ENCODE assay signal across 8 cellular contexts in the genomic region with DNA sequence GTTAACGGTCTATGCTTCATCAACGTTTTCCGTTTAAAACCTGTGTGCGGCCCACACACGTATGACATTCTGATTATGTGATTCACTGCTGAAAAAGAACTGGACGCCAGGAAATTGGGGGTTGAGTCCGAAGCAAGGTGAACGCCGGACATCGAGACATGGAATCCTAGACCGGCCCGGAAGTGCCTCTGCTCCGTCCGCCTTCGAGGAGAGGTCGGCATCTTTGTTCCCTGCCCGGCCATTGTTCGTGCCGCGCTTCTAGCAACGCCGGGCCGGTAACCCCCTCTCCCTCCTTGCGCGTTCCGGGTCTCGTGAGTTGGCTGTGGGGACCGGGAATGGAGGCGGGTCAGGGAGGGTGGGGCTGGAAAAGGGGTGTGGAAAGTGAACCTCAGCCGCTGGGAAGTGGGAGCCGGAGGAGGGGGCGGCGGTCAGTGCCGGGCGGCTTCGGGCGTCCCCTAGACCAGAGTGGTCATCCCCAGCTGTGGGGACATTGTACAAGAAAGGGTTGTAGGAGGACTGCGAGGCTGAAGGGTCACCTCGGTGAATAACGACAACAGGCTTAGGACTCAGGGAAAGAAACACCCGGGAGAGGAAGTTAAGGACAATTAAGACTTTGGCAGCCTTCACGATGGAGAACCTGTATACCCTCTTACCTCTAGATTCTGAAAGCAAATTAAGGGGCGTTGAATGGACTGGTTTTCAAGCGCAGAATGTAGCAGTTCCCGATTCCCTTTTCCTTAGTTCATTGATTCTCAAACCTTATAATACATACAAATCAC. TPM values are rescaled to one million over a fixed set of nuclear protein-coding genes. Genes with fewer than 3 reads are reported as not detected.
DNase-seq lines count a peak whose midpoint lies in the region; ATAC-seq and TF ChIP-seq lines count a peak whose summit lies in the region.

ZSCAN9 (plus strand) TSS at position 220 of the 779 bp plus-strand sequence. CDS start 1,810 bp downstream, outside the sequence.

- peak within 1 kb of the TSS; percentile 80 for H3K4me3 Mint-ChIP-seq in activated CD4-positive, alpha-beta memory T cell treated with anti-CD3 and anti-CD28 coated beads for 36 hours

- no peaks in the 10 kb centered on the region for H3K9me3 Mint-ChIP-seq in activated CD4-positive, alpha-beta memory T cell treated with anti-CD3 and anti-CD28 coated beads for 36 hours

- DNase-seq in NCI-H2227 treated with DMSO at 0.1 percent for 48 hours (lab: John Stamatoyannopoulos, UW) (peak; percentile 95), epithelial cell of esophagus (ENCODE audit: low read depth) (peak; percentile 77), mesenteric fat pad (ENCODE audit: low spot score) (peak; percentile 94)
- peak; percentile 65 for DNase-seq in activated CD4-positive, alpha-beta memory T cell treated with anti-CD3 and anti-CD28 coated beads for 36 hours
- peak; percentile 22 for DNase-seq in stimulated activated naive CD4-positive, alpha-beta T cell treated with Interleukin-2 at 50 U/mL for 16 hours (lab: John Stamatoyannopoulos, UW)

- peak within 1 kb of the TSS; percentile 62 for H3K27ac ChIP-seq in C4-2B

- H3K27ac Mint-ChIP-seq in activated CD4-positive, alpha-beta memory T cell treated with anti-CD3 and anti-CD28 coated beads for 36 hours, result no peak within 1 kb of the TSS

- ATAC-seq in GM19025 (IDR thresholded peaks at IDR 0.05; ENCODE audit: low read depth, unreplicated experiment) (peak; percentile 91), HG03159 (IDR thresholded peaks at IDR 0.05; ENCODE audit: unreplicated experiment) (peak; percentile 88)

- H3K27me3 Mint-ChIP-seq in activated CD4-positive, alpha-beta memory T cell treated with anti-CD3 and anti-CD28 coated beads for 36 hours, result peaks cover 35% of the 10 kb centered on the region

- TF ChIP-seq CTCF in C4-2B (conservative IDR thresholded peaks at IDR 0.05), result no peak
- TF ChIP-seq CTCF in epithelial cell of esophagus (IDR thresholded peaks at IDR 0.05; ENCODE audit: insufficient read depth, low read depth, low read length, missing control alignments), result no peak

- peaks cover 6% of the 10 kb centered on the region for H3K4me1 Mint-ChIP-seq in activated CD4-positive, alpha-beta memory T cell treated with anti-CD3 and anti-CD28 coated beads for 36 hours (ENCODE audit: low read depth)

- H3K36me3 Mint-ChIP-seq in activated CD4-positive, alpha-beta memory T cell treated with anti-CD3 and anti-CD28 coated beads for 36 hours, result no peaks in the 10 kb centered on the region

- POLR2A ChIA-PET in activated CD4-positive, alpha-beta memory T cell treated with anti-CD3 and anti-CD28 coated beads for 36 hours (lab: Charles Lee), result no interaction called here

- CTCF ChIA-PET in activated CD4-positive, alpha-beta memory T cell treated with anti-CD3 and anti-CD28 coated beads for 36 hours (lab: Charles Lee), result no interaction called here

- peak within 1 kb of the TSS; percentile 83 for H3K4me3 ChIP-seq in epithelial cell of esophagus (ENCODE audit: low read length)

- intact Hi-C loops in activated CD4-positive, alpha-beta memory T cell treated with anti-CD3 and anti-CD28 coated beads for 36 hours (cut with micrococcal nuclease), result no loop called here

RNA-seq across cellular contexts. Expression of gene ZSCAN9, which starts in this region (rescaled TPM):
- 1 to 10 TPM; 2.8 to 3.0 TPM for total RNA-seq in activated CD4-positive, alpha-beta memory T cell treated with anti-CD3 and anti-CD28 coated beads for 36 hours
- 6.4 TPM for total RNA-seq in mesenteric fat pad

Comparison
In these comparisons a context has a peak if more than half of its experiments do, and no peak if none do; other contexts are left out.
1. Peak in every context shown above with its lines: DNase-seq, ATAC-seq, H3K4me3 ChIP-seq and H3K27ac ChIP-seq.
2. DNase-seq: peak in every context shown above with its lines; median percentile 95 in NCI-H2227 treated with DMSO at 0.1 percent for 48 hours; 94 in mesenteric fat pad; 77 in epithelial cell of esophagus; 65 in activated CD4-positive, alpha-beta memory T cell treated with anti-CD3 and anti-CD28 coated beads for 36 hours; 22 in stimulated activated naive CD4-positive, alpha-beta T cell treated with Interleukin-2 at 50 U/mL for 16 hours.